Comparison of ENCODE assay signal across 17 cellular contexts in the genomic region with DNA sequence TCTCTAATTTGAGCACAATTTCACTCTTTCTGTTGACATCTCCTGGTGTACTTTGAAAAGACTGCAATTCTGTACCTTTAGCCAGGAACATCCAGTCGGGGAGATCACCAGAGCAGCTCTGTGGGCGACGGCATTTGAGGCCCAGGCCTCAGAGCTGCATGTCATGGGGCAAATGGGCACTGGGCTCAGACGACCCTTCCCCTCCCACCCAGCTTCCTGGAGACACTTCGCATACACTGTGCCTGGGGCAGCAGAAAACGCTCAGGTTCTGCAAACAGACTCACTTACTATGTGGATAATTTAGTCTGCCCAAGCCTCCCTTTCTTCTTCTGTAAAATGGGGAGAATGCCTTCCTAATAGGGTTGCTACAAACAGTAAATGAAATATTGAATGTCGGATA.
"Had no signal": no experiment of that assay in that cellular context is flagged by ENCODE, and none has a peak within 500 bp of the region (broad histone marks: within the 10 kb centered on the region; RNA-seq: fewer than 3 reads in every experiment).

No MANE protein-coding gene starts in this region.

- H3K36me3 ChIP-seq: gastrocnemius medialis, neutrophil, pancreas, right lobe of liver, transverse colon, upper lobe of right lung, uterus had no signal

- ATAC-seq: effector memory CD8-positive, alpha-beta T cell; gastrocnemius medialis; left lobe of liver; naive thymus-derived CD4-positive, alpha-beta T cell; pancreas; right lobe of liver; stimulated activated memory B cell treated with anti-CD40 and anti-IgM and Interleukin-4, amounts not matched to agents 10 μg/mL and 1 μg/mL and 100 μg/mL, for 72 hours had no signal

- H3K27ac ChIP-seq: gastrocnemius medialis, neutrophil, pancreas, right lobe of liver, transverse colon, upper lobe of right lung, uterus had no signal

- H3K4me1 ChIP-seq: pancreas, right lobe of liver, transverse colon, uterus had no signal

- H3K27me3 ChIP-seq: gastrocnemius medialis, pancreas, right lobe of liver, transverse colon, upper lobe of right lung, uterus had no signal

- H3K9me3 ChIP-seq: gastrocnemius medialis, neutrophil, pancreas, right lobe of liver, transverse colon, upper lobe of right lung, uterus had no signal

- H3K4me3 ChIP-seq: gastrocnemius medialis, lung, pancreas, right lobe of liver, transverse colon, upper lobe of right lung, uterus had no signal

- DNase-seq: cerebellar nuclear complex; cortex of kidney; effector memory CD8-positive, alpha-beta T cell; gastrocnemius medialis; kidney; midbrain; naive thymus-derived CD4-positive, alpha-beta T cell; pancreas; right lobe of liver; stimulated activated CD4-positive, alpha-beta T cell treated with anti-CD3 and anti-CD28 coated beads, Interleukin-4, amount 100 ng/mL, for 4 hours; transverse colon; upper lobe of right lung; uterus had no signal
